Comparison of ENCODE assay signal across 19 cellular contexts in the genomic region with DNA sequence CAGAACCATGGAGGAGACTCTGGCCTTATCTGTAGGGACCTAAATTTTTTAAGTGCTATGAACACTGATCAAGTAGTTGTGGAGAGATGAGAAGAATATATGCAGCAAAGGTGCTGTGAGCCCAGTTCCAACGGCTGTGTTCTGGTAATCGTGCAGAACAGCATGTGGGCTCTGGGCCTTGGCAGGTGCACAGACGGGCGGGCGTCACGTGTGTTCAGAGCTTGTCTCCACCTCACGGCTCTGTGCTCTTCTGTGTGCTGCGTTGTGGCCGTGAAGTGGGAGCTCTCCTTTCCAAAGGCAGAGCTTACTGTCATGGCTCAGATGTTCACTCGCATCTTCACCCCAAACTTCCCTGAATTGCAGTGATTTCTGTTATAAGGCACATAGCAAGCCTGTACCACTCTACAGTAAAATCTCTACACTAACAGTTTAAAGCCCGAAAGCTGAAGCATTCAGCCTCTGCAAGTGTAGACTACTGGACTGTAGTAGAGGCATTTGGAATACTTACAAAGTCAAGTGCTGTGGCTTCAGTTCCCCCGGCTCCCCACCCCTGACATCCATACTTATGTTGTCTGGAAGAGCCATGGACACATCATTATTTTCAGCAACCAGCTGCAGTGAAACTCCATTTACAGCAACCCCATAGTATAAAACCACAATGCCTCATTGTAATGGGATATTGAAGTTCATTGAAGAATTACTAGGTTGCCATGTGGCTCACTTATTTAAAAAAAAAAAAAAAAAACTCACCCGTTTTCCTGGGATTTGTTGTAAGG. TPM values are rescaled to one million over a fixed set of nuclear protein-coding genes. Genes with fewer than 3 reads are reported as not detected.
DNase-seq lines count a peak whose midpoint lies in the region; ATAC-seq and TF ChIP-seq lines count a peak whose summit lies in the region.
"Had no signal": no experiment of that assay in that cellular context is flagged by ENCODE, and none has a peak within 500 bp of the region (broad histone marks: within the 10 kb centered on the region; RNA-seq: fewer than 3 reads in every experiment).

No MANE protein-coding gene starts in this region.

- peaks cover 8% of the 10 kb centered on the region for H3K36me3 ChIP-seq in mammary epithelial cell (ENCODE audit: insufficient read depth, low read length)
- H3K36me3 ChIP-seq in CD8-positive, alpha-beta T cell (ENCODE audit: insufficient read depth, low read length): peaks cover 29% of the 10 kb centered on the region

- no peaks in the 10 kb centered on the region for H3K27me3 ChIP-seq in mammary epithelial cell (ENCODE audit: insufficient read depth, low read length)
- no peaks in the 10 kb centered on the region for H3K27me3 ChIP-seq in CD8-positive, alpha-beta T cell (ENCODE audit: insufficient read depth, low read length)
- H3K27me3 ChIP-seq: BE2C had no signal

- WGBS in mammary epithelial cell (ENCODE audit: low coverage, missing lambda C conversion rate): 100% methylated on average over 11 of the region's 13 CpGs

- POLR2A ChIA-PET in CD8-positive, alpha-beta T cell (lab: Charles Lee): no interaction called here

- H4K20me1 ChIP-seq in mammary epithelial cell (ENCODE audit: insufficient read depth, low read length): no peaks in the 10 kb centered on the region

- CTCF ChIA-PET in mammary epithelial cell (lab: Charles Lee; ENCODE audit: low non-redundant PET): no interaction called here
- CTCF ChIA-PET in CD8-positive, alpha-beta T cell (lab: Charles Lee): interaction anchor here (1.1 kb wide), 1 partner anchor 10 kb away, joined by 4 read pairs; no protein-coding TSS in a partner anchor

- peak; percentile 92 for DNase-seq in G401 (ENCODE audit: low spot score)
- peak; percentile 59 for DNase-seq in NCI-H1092 treated with DMSO at 0.1 percent for 48 hours (lab: John Stamatoyannopoulos, UW)
- DNase-seq in cerebellum (ENCODE audit: low spot score): peak; percentile 76
- peak; percentile 59 for DNase-seq in pons (ENCODE audit: low spot score)
- DNase-seq in mammary epithelial cell: no peak
- DNase-seq in CD8-positive, alpha-beta T cell: no peak
- DNase-seq: BE2C; Calu3; CD8-positive, alpha-beta memory T cell; DMS 273 treated with DMSO at 0.1 percent for 48 hours; DMS79; H7; IMR-90 had no signal

- peaks cover 84% of the 10 kb centered on the region for H3K36me3 Mint-ChIP-seq in CD8-positive, alpha-beta T cell

- H3K4me3 Mint-ChIP-seq in CD8-positive, alpha-beta T cell: no peak overlapping the region
- H3K4me3 Mint-ChIP-seq: CD8-positive, alpha-beta memory T cell; GM23338 had no signal

- H3K79me2 ChIP-seq in mammary epithelial cell (ENCODE audit: insufficient read depth, low read length): no peaks in the 10 kb centered on the region

- TF ChIP-seq CTCF in mammary epithelial cell (conservative IDR thresholded peaks at IDR 0.05 in 1 of 2, IDR thresholded peaks at IDR 0.05 in 1 of 2; ENCODE audit: extremely low read depth in 1 of 2, insufficient read depth in 1 of 2, low read depth in 1 of 2, low read length in 2 of 2): no peak
- no peak for TF ChIP-seq CTCF in CD8-positive, alpha-beta T cell (IDR thresholded peaks at IDR 0.05)

- in situ Hi-C loops in G401 (cut with HindIII; ENCODE audit: low sequenced_read_pairs) (no loop called here), mammary epithelial cell (cut with MboI; ENCODE audit: low sequenced_read_pairs in 2 of 2) (no loop called here)

- ATAC-seq in HG02938 (IDR thresholded peaks at IDR 0.05; ENCODE audit: unreplicated experiment) (no peak), GM19397 (IDR thresholded peaks at IDR 0.05; ENCODE audit: unreplicated experiment) (no peak)
- ATAC-seq in CD8-positive, alpha-beta T cell: no peak
- ATAC-seq: A549, GM23338 had no signal

- H3K4me3 ChIP-seq in mammary epithelial cell (replicated peaks in 1 of 3; ENCODE audit: insufficient read depth in 1 of 3, low read depth in 2 of 3, low read length in 3 of 3): no peak overlapping the region
- H3K4me3 ChIP-seq in CD8-positive, alpha-beta T cell (ENCODE audit: low read depth, low read length): no peak overlapping the region
- H3K4me3 ChIP-seq: A549, GM23338 had no signal

- H3K4me1 Mint-ChIP-seq in CD8-positive, alpha-beta T cell (ENCODE audit: low read depth): peaks cover 17% of the 10 kb centered on the region
- H3K4me1 Mint-ChIP-seq: GM23338 had no signal

- H3K27ac Mint-ChIP-seq in CD8-positive, alpha-beta T cell: no peak overlapping the region
- H3K27ac Mint-ChIP-seq: GM23338 had no signal

- no peak overlapping the region for H3K9ac ChIP-seq in mammary epithelial cell (ENCODE audit: insufficient read depth, low read length)

- no peak overlapping the region for H3K27ac ChIP-seq in mammary epithelial cell (ENCODE audit: insufficient read depth, low read depth, low read length)
- no peak overlapping the region for H3K27ac ChIP-seq in CD8-positive, alpha-beta T cell (ENCODE audit: low read depth, low read length)
- H3K27ac ChIP-seq: A549, C4-2B had no signal

- no peaks in the 10 kb centered on the region for H3K9me3 Mint-ChIP-seq in CD8-positive, alpha-beta T cell
- H3K9me3 Mint-ChIP-seq: CD8-positive, alpha-beta memory T cell; GM23338 had no signal

- no peak overlapping the region for H2AFZ ChIP-seq in mammary epithelial cell (ENCODE audit: low read depth, low read length)
- H2AFZ ChIP-seq: GM23338 had no signal

- H3K9me3 ChIP-seq in mammary epithelial cell (replicated peaks; ENCODE audit: insufficient read depth, low read length): no peaks in the 10 kb centered on the region
- no peaks in the 10 kb centered on the region for H3K9me3 ChIP-seq in CD8-positive, alpha-beta T cell (ENCODE audit: low read length)
- H3K9me3 ChIP-seq: A549, BE2C had no signal

- dilution Hi-C loops in mammary epithelial cell (cut with HindIII; ENCODE audit: low sequenced_read_pairs): no loop called here

- H3K4me2 ChIP-seq in mammary epithelial cell (ENCODE audit: insufficient read depth, low read depth, low read length): no peak overlapping the region
- H3K4me2 ChIP-seq: A549, GM23338 had no signal

- H3K27me3 Mint-ChIP-seq in CD8-positive, alpha-beta T cell (ENCODE audit: low read depth): no peaks in the 10 kb centered on the region
- H3K27me3 Mint-ChIP-seq: CD8-positive, alpha-beta memory T cell had no signal

- no TSS peak for BruUV-seq in mammary epithelial cell (replicated peaks; lab: Mats Ljungman, UMichigan)

- intact Hi-C loops in mammary epithelial cell (cut with micrococcal nuclease): no loop called here
- intact Hi-C loops in CD8-positive, alpha-beta T cell (cut with DNase I, micrococcal nuclease): no loop called here

- no peaks in the 10 kb centered on the region for H3K4me1 ChIP-seq in mammary epithelial cell (ENCODE audit: insufficient read depth, low read length)
- H3K4me1 ChIP-seq in CD8-positive, alpha-beta T cell (ENCODE audit: insufficient read depth, low read length): no peaks in the 10 kb centered on the region
- H3K4me1 ChIP-seq: A549, BE2C had no signal

RNA-seq across cellular contexts. Expression of a gene that starts 27.5 kb away (rescaled TPM):
- not detected in 2 replicates for total RNA-seq in G401 (2014; rRNA removed; shearing (Covaris generic))
- total RNA-seq in cerebellum: 0.45 TPM
- not detected for total RNA-seq in mammary epithelial cell
- not detected for polyA plus RNA-seq in mammary epithelial cell
- not detected for polyA minus RNA-seq in mammary epithelial cell
- total RNA-seq in CD8-positive, alpha-beta T cell: under 1 TPM in 1 of 2 experiments, not detected in 1; 0.42 TPM
- total RNA-seq: Calu3; CD8-positive, alpha-beta memory T cell; GM23338; H7; HT-29; IMR-90 had no signal
- polyA plus RNA-seq: CD8-positive, alpha-beta memory T cell had no signal

Comparison
In these comparisons a context has a peak if more than half of its experiments do, and no peak if none do; other contexts are left out.
1. DNase-seq: peak in G401 (single experiment), NCI-H1092 treated with DMSO at 0.1 percent for 48 hours (single experiment), cerebellum (single experiment) and pons (single experiment); none in mammary epithelial cell (single experiment) and CD8-positive, alpha-beta T cell (0 of 7).